ENCODE assay signal across 1 cellular context in genomic region chr3:16936233-16936632, GRCh38.
A peak's percentile ranks its signal among the peaks of the same experiment; 100 is the strongest.
TF ChIP-seq lines count a peak whose summit lies in the region.

No MANE protein-coding gene starts in this region.

TF ChIP-seq in K562, 482 proteins besides CTCF, POLR2A, EP300 and RAD21 (continued from another document):
- TF ChIP-seq HDAC2 (IDR thresholded peaks at IDR 0.05) (peak; percentile 65; the same call in 1 of the 2 replicates), RBM15 (IDR thresholded peaks at IDR 0.05; ENCODE audit: insufficient read depth, low read length) (no peak), CHD7 (IDR thresholded peaks at IDR 0.05; ENCODE audit: low read depth, low read length) (no peak), TEAD2 (tag; IDR thresholded peaks at IDR 0.05) (no peak), BMI1 (IDR thresholded peaks at IDR 0.05; ENCODE audit: low read length) (no peak), HMGXB4 (CRISPR knock-in tag; IDR thresholded peaks at IDR 0.05) (no peak), NFIC (IDR thresholded peaks at IDR 0.05) (peak; percentile 75), VEZF1 (CRISPR knock-in tag; IDR thresholded peaks at IDR 0.05) (peak; percentile 50; the same call in 1 of the 2 replicates), ZC3H11A (IDR thresholded peaks at IDR 0.05; ENCODE audit: low read depth, low read length) (no peak), ZNF253 (CRISPR knock-in tag; conservative IDR thresholded peaks at IDR 0.05) (no peak), CREB1 (IDR thresholded peaks at IDR 0.05) (peak; percentile 62; the same call in 1 of the 2 replicates), CREB1 (CRISPR knock-in tag; IDR thresholded peaks at IDR 0.05) (no peak), ZNF589 (CRISPR knock-in tag; IDR thresholded peaks at IDR 0.05; ENCODE audit: low read depth) (peak; percentile 85), PTBP1 (IDR thresholded peaks at IDR 0.05; ENCODE audit: low read depth, low read length) (no peak), ZBTB34 (CRISPR knock-in tag; IDR thresholded peaks at IDR 0.05) (peak; percentile 100), E2F8 (IDR thresholded peaks at IDR 0.05; ENCODE audit: low read depth, partially characterized antibody) (no peak), RCOR1 (IDR thresholded peaks at IDR 0.05; ENCODE audit: borderline replicate concordance in 1 of 2, low read depth in 2 of 2, low read length in 2 of 2) (peak; percentile 9 to 86; a peak in 3 of 4 replicates), MAX (CRISPR knock-in tag; IDR thresholded peaks at IDR 0.05) (no peak), SMAD4 (CRISPR knock-in tag; conservative IDR thresholded peaks at IDR 0.05) (no peak), GTF2A2 (tag; IDR thresholded peaks at IDR 0.05) (no peak), TRIM24 (IDR thresholded peaks at IDR 0.05) (peak; percentile 43 to 74; a peak in 2 of 4 replicates), ZKSCAN1 (IDR thresholded peaks at IDR 0.05; ENCODE audit: low read depth, low read length) (peak; percentile 96), CAMTA2 (CRISPR knock-in tag; conservative IDR thresholded peaks at IDR 0.05) (no peak), PRMT5 (CRISPR knock-in tag; IDR thresholded peaks at IDR 0.05) (no peak), NCOA2 (IDR thresholded peaks at IDR 0.05; ENCODE audit: partially characterized antibody in 2 of 2) (peak in 1 of 2 experiments; percentile 27), ZNF23 (CRISPR knock-in tag; IDR thresholded peaks at IDR 0.05) (no peak), BCOR (IDR thresholded peaks at IDR 0.05) (0 out of 2 replicates have a peak, but pooled peaks have one; percentile 35), ZNF584 (CRISPR knock-in tag; IDR thresholded peaks at IDR 0.05; ENCODE audit: low read depth) (peak; percentile 76; the same call in 1 of the 2 replicates), KDM1A (IDR thresholded peaks at IDR 0.05) (peak; percentile 90 to 91), NFE2 (IDR thresholded peaks at IDR 0.05; ENCODE audit: low read depth) (peak; percentile 16; the same call in 1 of the 2 replicates), ZNF197 (CRISPR knock-in tag; IDR thresholded peaks at IDR 0.05; ENCODE audit: low read depth) (0 out of 2 replicates have a peak, but pooled peaks have one; percentile 41), HDAC1 (IDR thresholded peaks at IDR 0.05) (peak in 1 of 2 experiments; percentile 80; a peak in 2 of 4 replicates), E2F4 (CRISPR knock-in tag; IDR thresholded peaks at IDR 0.05; ENCODE audit: low read depth) (no peak), TAL1 (IDR thresholded peaks at IDR 0.05) (peak; percentile 97), ZNF586 (CRISPR knock-in tag; conservative IDR thresholded peaks at IDR 0.05) (no peak), DPF2 (IDR thresholded peaks at IDR 0.05) (peak; percentile 87)
